28 cellular contexts compared by ENCODE assay signal in the genomic region with DNA sequence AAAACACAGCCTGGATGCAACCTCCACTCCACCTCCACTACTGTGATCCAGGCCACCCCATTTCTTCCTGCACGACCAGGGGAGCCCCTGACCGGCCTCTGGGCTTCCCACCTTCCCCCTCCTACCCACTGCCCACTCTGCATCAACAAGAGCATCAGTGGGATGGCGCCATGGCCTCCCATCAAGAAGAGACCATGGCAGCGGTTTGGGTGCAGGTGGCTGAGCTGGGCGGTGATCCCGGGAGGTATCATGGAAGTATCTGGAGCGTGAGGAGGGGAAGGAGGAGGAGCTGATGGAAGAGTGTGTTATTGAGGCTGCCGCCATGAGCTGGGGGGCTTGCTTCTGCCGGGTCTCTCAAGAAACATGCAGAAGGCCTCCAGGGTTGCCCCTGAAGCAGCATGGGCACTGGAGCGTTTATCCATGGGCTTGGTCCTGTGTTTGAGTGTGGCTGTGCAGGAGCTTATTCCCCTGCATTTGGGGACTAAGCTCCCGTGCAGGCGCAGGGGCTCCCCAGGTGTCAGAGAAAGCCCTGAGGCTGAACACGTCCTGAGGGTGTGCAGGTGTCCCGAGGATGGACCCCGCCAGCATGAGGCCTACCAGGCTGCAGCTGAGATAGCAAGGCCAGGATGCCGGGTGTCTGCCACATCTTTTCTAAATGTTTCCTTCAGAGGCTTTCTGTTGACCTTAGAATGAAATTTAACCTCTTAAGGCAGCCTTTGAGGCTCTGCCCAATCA.
"Had no signal": no experiment of that assay in that cellular context is flagged by ENCODE, and none has a peak within 500 bp of the region (broad histone marks: within the 10 kb centered on the region; RNA-seq: fewer than 3 reads in every experiment).

No MANE protein-coding gene starts in this region.

- H3K27me3 ChIP-seq: heart left ventricle, pancreas, right atrium auricular region, right lobe of liver, suprapubic skin, tibial artery, upper lobe of right lung had no signal

- H3K9me3 Mint-ChIP-seq: immature natural killer cell; memory B cell; naive thymus-derived CD4-positive, alpha-beta T cell; natural killer cell treated with Interleukin-12 subunit alpha and Interleukin-12 subunit beta and Interleukin-15 and Interleukin-18, amount 100 ng/mL, for 72 hours; stimulated activated effector memory CD8-positive, alpha-beta T cell treated with anti-CD3 and anti-CD28 coated beads, Interleukin-12 subunit alpha, Interleukin-12 subunit beta, amount 100 ng/mL, for 72 hours; stimulated activated naive CD8-positive, alpha-beta T cell treated with anti-CD3 and anti-CD28 coated beads, Interleukin-15, Interleukin-2, amounts not matched to agents 100 ng/mL and 50 ng/mL, for 24 hours had no signal

- H3K36me3 ChIP-seq: heart left ventricle, left ventricle myocardium inferior, pancreas, right atrium auricular region, right lobe of liver, suprapubic skin, thoracic aorta, tibial artery, upper lobe of right lung had no signal

- H3K4me3 Mint-ChIP-seq: immature natural killer cell; memory B cell; naive thymus-derived CD4-positive, alpha-beta T cell; natural killer cell treated with Interleukin-12 subunit alpha and Interleukin-12 subunit beta and Interleukin-15 and Interleukin-18, amount 100 ng/mL, for 72 hours; stimulated activated effector memory CD8-positive, alpha-beta T cell treated with anti-CD3 and anti-CD28 coated beads, Interleukin-12 subunit alpha, Interleukin-12 subunit beta, amount 100 ng/mL, for 72 hours; stimulated activated naive CD8-positive, alpha-beta T cell treated with anti-CD3 and anti-CD28 coated beads, Interleukin-15, Interleukin-2, amounts not matched to agents 100 ng/mL and 50 ng/mL, for 24 hours had no signal

- H3K27ac ChIP-seq: heart left ventricle, left ventricle myocardium inferior, pancreas, psoas muscle, right atrium auricular region, right lobe of liver, suprapubic skin, thoracic aorta, tibial artery, upper lobe of right lung had no signal

- H3K27ac Mint-ChIP-seq: memory B cell; naive thymus-derived CD4-positive, alpha-beta T cell; natural killer cell treated with Interleukin-12 subunit alpha and Interleukin-12 subunit beta and Interleukin-15 and Interleukin-18, amount 100 ng/mL, for 72 hours; stimulated activated effector memory CD8-positive, alpha-beta T cell treated with anti-CD3 and anti-CD28 coated beads, Interleukin-12 subunit alpha, Interleukin-12 subunit beta, amount 100 ng/mL, for 72 hours; stimulated activated naive CD8-positive, alpha-beta T cell treated with anti-CD3 and anti-CD28 coated beads, Interleukin-15, Interleukin-2, amounts not matched to agents 100 ng/mL and 50 ng/mL, for 24 hours had no signal

- ATAC-seq: heart left ventricle; mucosa of descending colon; naive thymus-derived CD4-positive, alpha-beta T cell; natural killer cell treated with Interleukin-12 subunit alpha and Interleukin-12 subunit beta and Interleukin-15 and Interleukin-18, amount 100 ng/mL, for 72 hours; pancreas; psoas muscle; right lobe of liver; stimulated activated effector memory CD8-positive, alpha-beta T cell treated with anti-CD3 and anti-CD28 coated beads, Interleukin-12 subunit alpha, Interleukin-12 subunit beta, amount 100 ng/mL, for 72 hours; upper lobe of right lung had no signal

- H3K27me3 Mint-ChIP-seq: memory B cell; naive thymus-derived CD4-positive, alpha-beta T cell; stimulated activated naive CD8-positive, alpha-beta T cell treated with anti-CD3 and anti-CD28 coated beads, Interleukin-15, Interleukin-2, amounts not matched to agents 100 ng/mL and 50 ng/mL, for 24 hours had no signal

- H3K4me1 ChIP-seq: heart left ventricle, left ventricle myocardium inferior, pancreas, psoas muscle, right atrium auricular region, right lobe of liver, suprapubic skin, tibial artery, upper lobe of right lung had no signal

- H3K36me3 Mint-ChIP-seq: immature natural killer cell; memory B cell; naive thymus-derived CD4-positive, alpha-beta T cell; natural killer cell treated with Interleukin-12 subunit alpha and Interleukin-12 subunit beta and Interleukin-15 and Interleukin-18, amount 100 ng/mL, for 72 hours; stimulated activated effector memory CD8-positive, alpha-beta T cell treated with anti-CD3 and anti-CD28 coated beads, Interleukin-12 subunit alpha, Interleukin-12 subunit beta, amount 100 ng/mL, for 72 hours had no signal

- H3K4me3 ChIP-seq: heart left ventricle, left ventricle myocardium inferior, lung, mucosa of descending colon, pancreas, psoas muscle, right atrium auricular region, right lobe of liver, smooth muscle cell, suprapubic skin, thoracic aorta, tibial artery, upper lobe of right lung had no signal

- H3K4me2 ChIP-seq: smooth muscle cell had no signal

- DNase-seq: hypothalamus; immature natural killer cell; left ventricle myocardium inferior; midbrain; mucosa of descending colon; naive thymus-derived CD4-positive, alpha-beta T cell; nucleus accumbens; psoas muscle; right lobe of liver; stimulated activated CD4-positive, alpha-beta T cell treated with anti-CD3 and anti-CD28 coated beads, Interleukin-12 subunit alpha, Interleukin-12 subunit beta, amount 100 ng/mL, for 4 hours; stimulated activated CD4-positive, alpha-beta T cell treated with anti-CD3 and anti-CD28 coated beads, Interleukin-15, amount 100 ng/mL, for 24 hours; stimulated activated CD4-positive, alpha-beta T cell treated with anti-CD3 and anti-CD28 coated beads, Interleukin-2, amount 100 ng/mL, for 24 hours; stimulated activated CD4-positive, alpha-beta T cell treated with anti-CD3 and anti-CD28 coated beads, Interleukin-4, amount 100 ng/mL, for 24 hours; stimulated activated naive CD4-positive, alpha-beta T cell; tibial artery; trophoblast cell; upper lobe of right lung had no signal

- H3K9me3 ChIP-seq: heart left ventricle, mucosa of descending colon, pancreas, psoas muscle, right atrium auricular region, right lobe of liver, suprapubic skin, thoracic aorta, tibial artery, upper lobe of right lung had no signal
